Comparison of ENCODE assay signal across 14 cellular contexts in the genomic region with DNA sequence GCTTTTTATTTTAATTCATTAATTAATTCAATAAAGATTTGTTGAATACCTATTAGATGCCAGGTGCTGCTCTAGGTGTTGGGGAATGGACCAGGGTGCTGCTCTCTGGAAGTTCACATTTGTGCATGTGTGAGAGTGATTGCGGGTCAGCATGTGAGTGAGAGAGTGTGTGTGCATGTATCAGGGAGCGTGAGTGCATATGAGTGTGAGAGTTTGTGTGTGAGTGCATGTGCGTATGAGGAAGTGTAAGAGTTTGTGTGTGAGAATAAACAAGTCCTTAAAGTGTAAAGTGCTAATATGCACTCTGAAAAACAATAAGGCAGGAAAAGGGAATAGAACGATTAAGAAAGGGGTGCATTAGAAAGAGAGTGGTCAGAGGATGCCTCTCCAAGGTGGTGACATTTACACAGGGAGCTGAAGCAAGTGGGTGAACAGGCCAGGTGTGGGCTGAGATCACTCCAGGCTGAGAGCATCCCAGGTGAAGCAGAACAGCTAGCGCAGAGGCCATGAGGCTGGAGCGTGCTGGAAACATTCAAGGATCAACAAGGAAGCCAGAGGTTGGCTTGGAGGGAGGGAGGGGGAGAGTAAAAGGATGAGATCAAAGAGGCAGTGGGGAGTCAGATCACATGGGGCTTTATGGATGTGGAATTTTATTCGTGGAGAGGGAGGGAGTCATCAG. TPM values are rescaled to one million over a fixed set of nuclear protein-coding genes. Genes with fewer than 3 reads are reported as not detected.
DNase-seq lines count a peak whose midpoint lies in the region; ATAC-seq and TF ChIP-seq lines count a peak whose summit lies in the region.
"Had no signal": no experiment of that assay in that cellular context is flagged by ENCODE, and none has a peak within 500 bp of the region (broad histone marks: within the 10 kb centered on the region; RNA-seq: fewer than 3 reads in every experiment).

No MANE protein-coding gene starts in this region.

- peaks cover 3% of the 10 kb centered on the region; the same call in 1 of the 2 replicates for H3K36me3 ChIP-seq in OCI-LY7 (ENCODE audit: insufficient read depth, low read length)
- no peaks in the 10 kb centered on the region for H3K36me3 ChIP-seq in tibial nerve
- no peaks in the 10 kb centered on the region for H3K36me3 ChIP-seq in esophagus muscularis mucosa
- H3K36me3 ChIP-seq in H7 (replicated peaks; ENCODE audit: control insufficient read depth, insufficient read depth, low read length), result no peaks in the 10 kb centered on the region
- H3K36me3 ChIP-seq: cardiac muscle cell had no signal

- H3K27me3 Mint-ChIP-seq in naive B cell, result no peaks in the 10 kb centered on the region

- WGBS in tibial nerve, 2 donors, result 72 to 75% methylated on average over 7 of the region's 7 CpGs
- 69% methylated on average over 7 of the region's 7 CpGs for WGBS in esophagus muscularis mucosa

- H4K20me1 ChIP-seq in OCI-LY7 (ENCODE audit: insufficient read depth, low read length), result no peaks in the 10 kb centered on the region

- H3K27me3 ChIP-seq in tibial nerve (no peaks in the 10 kb centered on the region), esophagus muscularis mucosa (no peaks in the 10 kb centered on the region), H7 (ENCODE audit: control insufficient read depth, insufficient read depth, low read length) (no peaks in the 10 kb centered on the region)

- TF ChIP-seq EP300 in tibial nerve (IDR thresholded peaks at IDR 0.05) (no peak), esophagus muscularis mucosa (IDR thresholded peaks at IDR 0.05) (no peak)

- DNase-seq in DMS53 treated with DMSO at 0.1 percent for 48 hours (lab: John Stamatoyannopoulos, UW; ENCODE audit: unreplicated experiment) (peak; percentile 31), OCI-LY7 (ENCODE audit: low spot score) (no peak), naive B cell (peak; percentile 22), tibial nerve (ENCODE audit: low spot score in 2 of 2) (no peak), esophagus muscularis mucosa (ENCODE audit: extremely low spot score) (no peak), H7 (no peak)
- DNase-seq in activated naive CD4-positive, alpha-beta T cell (lab: John Stamatoyannopoulos, UW), result no peak
- DNase-seq: activated CD4-positive, CD25-positive, alpha-beta regulatory T cell treated with anti-CD3 and anti-CD28 coated beads, Interleukin-2, amount 50 U/mL, for 72 hours; NCI-H1436 treated with DMSO at 0.1 percent for 48 hours; NCI-H226; SHP77; stimulated activated CD4-positive, alpha-beta T cell treated with anti-CD3 and anti-CD28 coated beads, Interleukin-1b, Interleukin-23, amount 100 ng/mL, for 48 hours had no signal

- ATAC-seq in GM18505 (IDR thresholded peaks at IDR 0.05; ENCODE audit: unreplicated experiment), result no peak
- peak; percentile 34 to 41 for ATAC-seq in naive B cell (ENCODE audit: low read depth in 2 of 2)

- CTCF ChIA-PET in OCI-LY7 (lab: Charles Lee; ENCODE audit: unreplicated experiment), result no interaction called here

- POLR2A ChIA-PET in OCI-LY7 (lab: Charles Lee), result interaction anchor here (0.8 to 2.6 kb wide), 7 partner anchors 9 to 272 kb away, joined by 3 to 29 read pairs (median 7); no protein-coding TSS in a partner anchor

- no peaks in the 10 kb centered on the region for H3K79me2 ChIP-seq in OCI-LY7 (ENCODE audit: insufficient read depth, low read depth, low read length)

- H2AFZ ChIP-seq in OCI-LY7 (ENCODE audit: low read length), result peak overlapping the region; percentile 66

- H3K4me2 ChIP-seq in OCI-LY7 (ENCODE audit: low read length), result peak overlapping the region; percentile 72

- H3K27ac ChIP-seq in OCI-LY7 (ENCODE audit: low read depth, low read length, poor library complexity, severe bottlenecking) (peak overlapping the region; percentile 49), tibial nerve (no peak overlapping the region), esophagus muscularis mucosa (replicated peaks in 1 of 4) (no peak overlapping the region)
- H3K27ac ChIP-seq: cardiac muscle cell had no signal

- peak overlapping the region; percentile 74 to 97 (median 89) for H3K27ac Mint-ChIP-seq in naive B cell

- peak overlapping the region; percentile 39 to 89 (median 79) for H3K4me3 Mint-ChIP-seq in naive B cell

- H3K9me3 ChIP-seq in OCI-LY7 (ENCODE audit: low read length), result peaks cover 10% of the 10 kb centered on the region; the same call in 1 of the 2 replicates
- no peaks in the 10 kb centered on the region for H3K9me3 ChIP-seq in tibial nerve
- no peaks in the 10 kb centered on the region for H3K9me3 ChIP-seq in esophagus muscularis mucosa

- peaks cover 0 to 6% (median 0%) of the 10 kb centered on the region in 7 donors for H3K9me3 Mint-ChIP-seq in naive B cell

- peaks cover 60% of the 10 kb centered on the region for H3K4me1 ChIP-seq in OCI-LY7 (ENCODE audit: insufficient read depth, low read length, poor library complexity, severe bottlenecking)
- peaks cover 0 to 15% (median 0%) of the 10 kb centered on the region in 4 donors for H3K4me1 ChIP-seq in tibial nerve
- H3K4me1 ChIP-seq in esophagus muscularis mucosa, result peaks cover 0 to 6% (median 0%) of the 10 kb centered on the region in 4 donors

- intact Hi-C loops in OCI-LY7 (cut with micrococcal nuclease; ENCODE audit: unreplicated experiment) (loop anchor here (1.0 kb wide), 1 partner anchor 21 kb away; no protein-coding TSS in a partner anchor), esophagus muscularis mucosa (cut with DNase I) (no loop called here)

- H3K4me3 ChIP-seq in OCI-LY7 (ENCODE audit: low read depth, low read length, poor library complexity, severe bottlenecking), result peak overlapping the region; percentile 31
- H3K4me3 ChIP-seq in tibial nerve, result no peak overlapping the region
- H3K4me3 ChIP-seq in esophagus muscularis mucosa, result no peak overlapping the region
- H3K4me3 ChIP-seq in H7 (ENCODE audit: insufficient read depth, low read depth, low read length), result no peak overlapping the region
- H3K4me3 ChIP-seq: cardiac muscle cell had no signal

- H3K36me3 Mint-ChIP-seq in naive B cell, result peaks cover 0 to 3% of the 10 kb centered on the region in 2 donors

- TF ChIP-seq CTCF in OCI-LY7 (conservative IDR thresholded peaks at IDR 0.05; ENCODE audit: low read length) (no peak), tibial nerve (IDR thresholded peaks at IDR 0.05) (no peak), esophagus muscularis mucosa (IDR thresholded peaks at IDR 0.05) (no peak)

- TF ChIP-seq POLR2A in GM18505 (IDR thresholded peaks at IDR 0.05; ENCODE audit: borderline replicate concordance, extremely low read depth, insufficient read depth, insufficient read length) (peak; percentile 25), tibial nerve (IDR thresholded peaks at IDR 0.05) (no peak), esophagus muscularis mucosa (IDR thresholded peaks at IDR 0.05; ENCODE audit: low read depth) (no peak)

- H3K4me1 Mint-ChIP-seq in naive B cell, result peaks cover 55 to 95% (median 66%) of the 10 kb centered on the region in 3 donors

- BruUV-seq in OCI-LY7 (replicated peaks; lab: Mats Ljungman, UMichigan), result no TSS peak

- no peaks in the 10 kb centered on the region for H3K9me2 ChIP-seq in OCI-LY7 (ENCODE audit: insufficient read depth, low read length)

RNA-seq across cellular contexts. Expression of a gene that starts 50.5 kb away (rescaled TPM):
- 17.2 and 20.6 TPM in 2 replicates for total RNA-seq in OCI-LY7 (2014; rRNA removed; shearing (Covaris generic))
- 27.7 and 31.1 TPM in 2 replicates for total RNA-seq in OCI-LY7 (2022)
- polyA plus RNA-seq in naive B cell (ENCODE audit: low read depth in 6 of 6), result 1 to 10 TPM; 2.1 to 5.8 (median 3.0) TPM
- total RNA-seq in tibial nerve, result 10 to 100 TPM in 3 of 4 donors, 1 to 10 TPM in 1; 7.2 to 14.4 (median 12.2) TPM
- 10 to 100 TPM; 10.4 to 15.1 (median 10.8) TPM for total RNA-seq in esophagus muscularis mucosa
- 0.85 and 2.5 TPM in 2 replicates for total RNA-seq in H7 (2014; rRNA removed; shearing (Covaris generic))

Comparison
In these comparisons a context has a peak if more than half of its experiments do, and no peak if none do; other contexts are left out.
1. DNase-seq: peak in DMS53 treated with DMSO at 0.1 percent for 48 hours (single experiment) and naive B cell (single experiment); none in OCI-LY7 (single experiment), tibial nerve (0 of 2), esophagus muscularis mucosa (single experiment), H7 (single experiment) and activated naive CD4-positive, alpha-beta T cell (0 of 4).